8 cellular contexts compared by ENCODE assay signal in genomic region chr18:50659091-50660003, GRCh38.
A peak's percentile ranks its signal among the peaks of the same experiment; 100 is the strongest.
DNase-seq lines count a peak whose midpoint lies in the region; ATAC-seq and TF ChIP-seq lines count a peak whose summit lies in the region.

No MANE protein-coding gene starts in this region.

- H3K27me3 ChIP-seq in neural progenitor cell: no peaks in the 10 kb centered on the region

- no peak overlapping the region for H3K4me2 ChIP-seq in neural progenitor cell

- peak overlapping the region; percentile 17 for H3K27ac Mint-ChIP-seq in neural progenitor cell
- no peak overlapping the region for H3K27ac Mint-ChIP-seq in stimulated activated effector memory CD8-positive, alpha-beta T cell treated with anti-CD3 and anti-CD28 coated beads, Interleukin-12 subunit alpha, Interleukin-12 subunit beta, amount 100 ng/mL, for 72 hours

- ATAC-seq in stimulated activated effector memory CD8-positive, alpha-beta T cell treated with anti-CD3 and anti-CD28 coated beads, Interleukin-12 subunit alpha, Interleukin-12 subunit beta, amount 100 ng/mL, for 72 hours: no peak

- H3K36me3 ChIP-seq in neural progenitor cell: no peaks in the 10 kb centered on the region

- H3K4me3 ChIP-seq in epithelial cell of proximal tubule (ENCODE audit: low read depth, low read length) (no peak overlapping the region), neural progenitor cell (no peak overlapping the region)

- peaks cover 2% of the 10 kb centered on the region for H3K27me3 Mint-ChIP-seq in neural progenitor cell (ENCODE audit: insufficient read depth, low read depth)

- H3K4me3 Mint-ChIP-seq in neural progenitor cell: no peak overlapping the region
- H3K4me3 Mint-ChIP-seq in stimulated activated effector memory CD8-positive, alpha-beta T cell treated with anti-CD3 and anti-CD28 coated beads, Interleukin-12 subunit alpha, Interleukin-12 subunit beta, amount 100 ng/mL, for 72 hours: no peak overlapping the region

- H3F3A ChIP-seq in neural progenitor cell (ENCODE audit: low read depth): peaks cover 7% of the 10 kb centered on the region

- peaks cover 16% of the 10 kb centered on the region for H3K9me3 Mint-ChIP-seq in neural progenitor cell
- peaks cover 3% of the 10 kb centered on the region for H3K9me3 Mint-ChIP-seq in stimulated activated effector memory CD8-positive, alpha-beta T cell treated with anti-CD3 and anti-CD28 coated beads, Interleukin-12 subunit alpha, Interleukin-12 subunit beta, amount 100 ng/mL, for 72 hours

- H4K20me1 ChIP-seq in neural progenitor cell (ENCODE audit: low read depth): no peaks in the 10 kb centered on the region

- H3K27ac ChIP-seq in neural progenitor cell: no peak overlapping the region

- peaks cover 34% of the 10 kb centered on the region for H3K4me1 Mint-ChIP-seq in neural progenitor cell
- no peaks in the 10 kb centered on the region for H3K4me1 Mint-ChIP-seq in stimulated activated effector memory CD8-positive, alpha-beta T cell treated with anti-CD3 and anti-CD28 coated beads, Interleukin-12 subunit alpha, Interleukin-12 subunit beta, amount 100 ng/mL, for 72 hours

- H3K4me1 ChIP-seq in neural progenitor cell: peaks cover 28% of the 10 kb centered on the region

- no peak overlapping the region for H2AFZ ChIP-seq in neural progenitor cell (replicated peaks)

- DNase-seq in EL (peak; percentile 46), NCI-H82 (lab: John Stamatoyannopoulos, UW) (peak; percentile 88), epithelial cell of proximal tubule (ENCODE audit: low read depth) (peak; percentile 39), neural progenitor cell (ENCODE audit: low spot score) (no peak), DMS79 (lab: John Stamatoyannopoulos, UW) (no peak), DMS153 (lab: John Stamatoyannopoulos, UW) (no peak), retina (no peak)
- no peak for DNase-seq in stimulated activated effector memory CD8-positive, alpha-beta T cell treated with anti-CD3 and anti-CD28 coated beads, Interleukin-12 subunit alpha, Interleukin-12 subunit beta, amount 100 ng/mL, for 72 hours (ENCODE audit: low spot score in 2 of 2)

- H3K79me2 ChIP-seq in neural progenitor cell (ENCODE audit: low read depth): no peaks in the 10 kb centered on the region

- H3K36me3 Mint-ChIP-seq in neural progenitor cell: peaks cover 35% of the 10 kb centered on the region
- H3K36me3 Mint-ChIP-seq in stimulated activated effector memory CD8-positive, alpha-beta T cell treated with anti-CD3 and anti-CD28 coated beads, Interleukin-12 subunit alpha, Interleukin-12 subunit beta, amount 100 ng/mL, for 72 hours: no peaks in the 10 kb centered on the region

- H3K9ac ChIP-seq in neural progenitor cell: no peak overlapping the region

- TF ChIP-seq CTCF in epithelial cell of proximal tubule (conservative IDR thresholded peaks at IDR 0.05; ENCODE audit: low read depth, low read length): peak; percentile 49
- TF ChIP-seq CTCF in neural progenitor cell (IDR thresholded peaks at IDR 0.05): no peak

- H3K9me3 ChIP-seq in neural progenitor cell (ENCODE audit: low read depth): no peaks in the 10 kb centered on the region

Comparison
In these comparisons a context has a peak if more than half of its experiments do, and no peak if none do; other contexts are left out.
1. DNase-seq: peak in EL (single experiment), NCI-H82 (single experiment) and epithelial cell of proximal tubule (single experiment); none in neural progenitor cell (single experiment), DMS79 (single experiment), DMS153 (single experiment), retina (single experiment) and stimulated activated effector memory CD8-positive, alpha-beta T cell treated with anti-CD3 and anti-CD28 coated beads, Interleukin-12 subunit alpha, Interleukin-12 subunit beta, amount 100 ng/mL, for 72 hours (0 of 2).